1 cellular context compared by ENCODE assay signal in the genomic region with DNA sequence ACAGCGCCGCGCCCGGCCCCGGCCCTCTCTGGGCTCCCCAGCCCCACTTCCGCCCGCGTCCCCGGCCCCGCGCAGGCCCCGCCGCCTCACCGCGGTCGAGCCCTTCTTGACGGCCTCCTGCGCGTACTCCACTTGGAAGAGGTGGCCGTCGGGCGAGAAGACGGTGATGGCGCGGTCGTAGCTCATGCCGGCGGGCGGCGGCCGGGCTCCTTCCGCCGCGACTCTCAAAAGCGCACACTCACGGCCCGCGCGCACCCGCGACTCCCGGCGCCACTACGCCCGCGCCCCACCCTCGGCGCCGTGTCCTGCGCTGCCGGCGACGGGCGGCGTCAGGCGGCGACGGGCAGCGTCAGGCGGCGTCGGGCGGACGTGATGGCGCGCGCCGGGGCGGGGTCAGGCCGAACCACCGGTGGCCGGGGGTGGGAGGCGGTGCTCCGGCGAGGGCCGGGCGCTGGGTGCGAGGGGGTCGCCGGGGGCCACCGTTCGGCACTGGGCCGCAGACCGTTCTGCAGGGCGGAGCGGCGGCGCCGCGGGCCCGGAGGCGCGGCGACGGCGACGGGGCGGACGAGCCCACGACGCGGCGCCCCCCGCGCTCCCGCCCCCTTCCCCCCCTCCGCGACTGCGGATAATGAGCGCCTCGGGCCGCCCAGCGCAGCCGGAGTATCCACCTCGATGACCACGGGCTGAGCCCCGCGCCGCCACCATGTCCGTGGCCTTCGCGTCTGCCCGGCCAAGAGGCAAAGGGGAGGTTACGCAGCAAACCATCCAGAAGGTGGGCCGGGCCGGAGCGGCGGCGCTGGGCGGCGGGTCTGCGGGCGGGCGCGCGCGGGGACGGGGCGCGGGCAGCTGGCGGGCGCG.
TF ChIP-seq lines count a peak whose summit lies in the region.

A gene (minus strand): TSS at position 277 of the 858 bp plus-strand sequence. CDS start 91 bp downstream, at position 186.
A gene with protein sequence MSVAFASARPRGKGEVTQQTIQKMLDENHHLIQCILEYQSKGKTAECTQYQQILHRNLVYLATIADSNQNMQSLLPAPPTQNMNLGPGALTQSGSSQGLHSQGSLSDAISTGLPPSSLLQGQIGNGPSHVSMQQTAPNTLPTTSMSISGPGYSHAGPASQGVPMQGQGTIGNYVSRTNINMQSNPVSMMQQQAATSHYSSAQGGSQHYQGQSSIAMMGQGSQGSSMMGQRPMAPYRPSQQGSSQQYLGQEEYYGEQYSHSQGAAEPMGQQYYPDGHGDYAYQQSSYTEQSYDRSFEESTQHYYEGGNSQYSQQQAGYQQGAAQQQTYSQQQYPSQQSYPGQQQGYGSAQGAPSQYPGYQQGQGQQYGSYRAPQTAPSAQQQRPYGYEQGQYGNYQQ (plus strand): TSS at position 652 of the 858 bp plus-strand sequence. CDS start 52 bp downstream, at position 704.

TF ChIP-seq in WTC11, 78 proteins besides CTCF, POLR2A, EP300 and RAD21 (continued from another document):
- TF ChIP-seq, protein P1, sequence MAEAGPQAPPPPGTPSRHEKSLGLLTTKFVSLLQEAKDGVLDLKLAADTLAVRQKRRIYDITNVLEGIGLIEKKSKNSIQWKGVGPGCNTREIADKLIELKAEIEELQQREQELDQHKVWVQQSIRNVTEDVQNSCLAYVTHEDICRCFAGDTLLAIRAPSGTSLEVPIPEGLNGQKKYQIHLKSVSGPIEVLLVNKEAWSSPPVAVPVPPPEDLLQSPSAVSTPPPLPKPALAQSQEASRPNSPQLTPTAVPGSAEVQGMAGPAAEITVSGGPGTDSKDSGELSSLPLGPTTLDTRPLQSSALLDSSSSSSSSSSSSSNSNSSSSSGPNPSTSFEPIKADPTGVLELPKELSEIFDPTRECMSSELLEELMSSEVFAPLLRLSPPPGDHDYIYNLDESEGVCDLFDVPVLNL (CRISPR knock-in tag; IDR thresholded peaks at IDR 0.05; ENCODE audit: borderline replicate concordance, low read depth): no peak
- TF ChIP-seq ETV6 (CRISPR knock-in tag; IDR thresholded peaks at IDR 0.05) (peak; percentile 55; the same call in 1 of the 2 replicates), ZNF671 (CRISPR knock-in tag; IDR thresholded peaks at IDR 0.05) (no peak), GRHL2 (CRISPR knock-in tag; IDR thresholded peaks at IDR 0.05; ENCODE audit: insufficient replicate concordance, severe bottlenecking) (no peak), ZNF423 (CRISPR knock-in tag; IDR thresholded peaks at IDR 0.05) (no peak)
